21 cellular contexts compared by ENCODE assay signal in the genomic region with DNA sequence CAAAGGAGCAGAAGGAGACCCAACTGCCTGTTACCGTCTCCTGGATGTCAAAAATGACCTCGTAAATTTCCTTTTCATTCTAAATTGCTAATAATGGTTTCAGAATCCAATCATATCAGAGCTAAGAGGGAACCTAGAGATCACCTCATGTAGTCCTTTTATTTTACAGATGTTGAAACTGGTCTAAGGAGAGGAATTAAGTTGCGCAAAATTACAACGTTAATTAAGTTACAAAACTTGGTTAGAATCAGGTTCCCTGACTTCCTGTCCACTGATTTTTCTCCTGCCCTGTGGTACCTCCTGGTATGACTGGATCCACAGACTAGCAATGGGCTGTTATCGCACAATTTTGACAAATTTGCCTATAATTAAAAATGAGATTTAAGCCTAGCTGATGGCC.
"Had no signal": no experiment of that assay in that cellular context is flagged by ENCODE, and none has a peak within 500 bp of the region (broad histone marks: within the 10 kb centered on the region; RNA-seq: fewer than 3 reads in every experiment).

No MANE protein-coding gene starts in this region.

- H3K9me3 ChIP-seq: adrenal gland, breast epithelium, left ventricle myocardium inferior, testis, uterus had no signal

- H3K27ac ChIP-seq: adrenal gland, breast epithelium, hepatocyte, left ventricle myocardium inferior, testis, uterus, WERI-Rb-1 had no signal

- H3K27me3 ChIP-seq: adrenal gland, breast epithelium, hepatocyte, testis, uterus had no signal

- H3K4me2 ChIP-seq: hepatocyte, smooth muscle cell had no signal

- DNase-seq: activated CD4-positive, alpha-beta T cell treated with anti-CD3 and anti-CD28 coated beads for 1 hour; activated T-cell treated with anti-CD3 and anti-CD28 coated beads, Interleukin-2, amount 50 U/mL, for 1 hour; effector memory CD4-positive, alpha-beta T cell; foreskin melanocyte; glutamatergic neuron; immature natural killer cell; kidney glomerular epithelial cell; left ventricle myocardium inferior; naive thymus-derived CD4-positive, alpha-beta T cell; posterior cingulate gyrus; stimulated activated CD4-positive, alpha-beta T cell treated with anti-CD3 and anti-CD28 coated beads, Interleukin-15, amount 100 ng/mL, for 24 hours; stimulated activated naive B cell treated with anti-CD40 and anti-IgM and Interleukin-4, amounts not matched to agents 10 μg/mL and 1 μg/mL and 100 μg/mL, for 72 hours; testis; trophoblast cell; uterus; WERI-Rb-1 had no signal

- H3K36me3 ChIP-seq: adrenal gland, breast epithelium, left ventricle myocardium inferior, uterus, WERI-Rb-1 had no signal

- H3K4me1 ChIP-seq: adrenal gland, breast epithelium, testis, uterus had no signal

- ATAC-seq: activated T-helper 17 cell treated with anti-CD3 and anti-CD28 coated beads, Interleukin-2, amount 50 U/mL, for 72 hours; naive thymus-derived CD4-positive, alpha-beta T cell; stimulated activated naive B cell treated with anti-CD40 and anti-IgM and Interleukin-4, amounts not matched to agents 10 μg/mL and 1 μg/mL and 100 μg/mL, for 72 hours had no signal

- H3K4me3 ChIP-seq: adrenal gland, breast epithelium, hepatocyte, left ventricle myocardium inferior, smooth muscle cell, testis, uterus had no signal
